In genomic region chr2:85913854-85914524, GRCh38 we compare ENCODE assay signal across 11 cellular contexts. TPM values are rescaled to one million over a fixed set of nuclear protein-coding genes. Genes with fewer than 3 reads are reported as not detected.
A peak's percentile ranks its signal among the peaks of the same experiment; 100 is the strongest.
DNase-seq lines count a peak whose midpoint lies in the region; ATAC-seq and TF ChIP-seq lines count a peak whose summit lies in the region.
"Had no signal": no experiment of that assay in that cellular context is flagged by ENCODE, and none has a peak within 500 bp of the region (broad histone marks: within the 10 kb centered on the region; RNA-seq: fewer than 3 reads in every experiment).

No MANE protein-coding gene starts in this region.

- H3K9me3 ChIP-seq in IMR-90 (ENCODE audit: control insufficient read depth, insufficient read depth, low read length) (no peaks in the 10 kb centered on the region), stomach (no peaks in the 10 kb centered on the region), WERI-Rb-1 (ENCODE audit: severe bottlenecking) (no peaks in the 10 kb centered on the region)

- H4K8ac ChIP-seq in IMR-90 (ENCODE audit: low read depth in 2 of 2, low read length in 2 of 2), result no peak overlapping the region

- BruUV-seq in IMR-90 (replicated peaks; lab: Mats Ljungman, UMichigan), result no TSS peak

- H3K27me3 ChIP-seq in IMR-90 (ENCODE audit: control insufficient read depth, insufficient read depth, low read length) (no peaks in the 10 kb centered on the region), stomach (no peaks in the 10 kb centered on the region), WERI-Rb-1 (ENCODE audit: insufficient read depth, low read depth, severe bottlenecking) (no peaks in the 10 kb centered on the region)

- no peak overlapping the region for H3K4me2 ChIP-seq in IMR-90 (ENCODE audit: low read depth, low read length)

- no peak overlapping the region for H2BK5ac ChIP-seq in IMR-90 (ENCODE audit: low read depth, low read length, poor library complexity, severe bottlenecking)

- no peak overlapping the region for H3K56ac ChIP-seq in IMR-90 (ENCODE audit: extremely low read depth, insufficient read depth, low read length)

- TF ChIP-seq RAD21 in IMR-90 (IDR thresholded peaks at IDR 0.05; ENCODE audit: low read length), result no peak

- H2BK120ac ChIP-seq in IMR-90 (ENCODE audit: low read depth, low read length), result no peak overlapping the region

- no peak overlapping the region for H4K5ac ChIP-seq in IMR-90 (ENCODE audit: low read depth, low read length)

- no peak overlapping the region for H3K18ac ChIP-seq in IMR-90 (ENCODE audit: low read depth, low read length)

- intact Hi-C loops in IMR-90 (cut with micrococcal nuclease), result loop anchor here (10.0 kb wide), 1 partner anchor 919 kb away; no protein-coding TSS in a partner anchor
- intact Hi-C loops in left ventricle myocardium superior (cut with micrococcal nuclease), result no loop called here
- intact Hi-C loops in stomach (cut with DNase I; ENCODE audit: low total_unique reads), result no loop called here

- dilution Hi-C loops in IMR-90 (cut with HindIII; ENCODE audit: low sequenced_read_pairs, unreplicated experiment), result no loop called here

- H4K20me1 ChIP-seq in IMR-90 (ENCODE audit: insufficient read depth, low read length), result peaks cover 4% of the 10 kb centered on the region; the same call in 1 of the 2 replicates

- no peak overlapping the region for H3K27ac ChIP-seq in IMR-90 (ENCODE audit: insufficient read depth, low read length)
- peak overlapping the region in 3 of 5 donors; percentile 26 to 46 (median 39) for H3K27ac ChIP-seq in stomach
- no peak overlapping the region for H3K27ac ChIP-seq in WERI-Rb-1

- no peak overlapping the region for H2AK9ac ChIP-seq in IMR-90 (replicated peaks; ENCODE audit: low read depth, low read length, poor library complexity)

- H2BK20ac ChIP-seq in IMR-90 (ENCODE audit: low read depth, low read length), result no peak overlapping the region

- TF ChIP-seq EP300 in stomach (IDR thresholded peaks at IDR 0.05), result no peak

- peaks cover 3% of the 10 kb centered on the region; the same call in 1 of the 2 replicates for H3K9me1 ChIP-seq in IMR-90 (ENCODE audit: insufficient read depth, low read length)

- CTCF ChIA-PET in IMR-90 (lab: Yijun Ruan, JAX), result interaction anchor here (1.0 kb wide), 1 partner anchor 26 kb away, joined by 3 read pairs; the partner anchor contains the start of gene ST3GAL5

- POLR2A ChIA-PET in IMR-90 (lab: Charles Lee; ENCODE audit: unreplicated experiment), result no interaction called here

- H3K9ac ChIP-seq in IMR-90 (ENCODE audit: low read depth, low read length), result no peak overlapping the region

- no peak overlapping the region for H3K4ac ChIP-seq in IMR-90 (ENCODE audit: low read depth, low read length)

- H3K4me3 ChIP-seq in IMR-90 (ENCODE audit: insufficient read depth, low read depth, low read length) (no peak overlapping the region), cardiac fibroblast (replicated peaks in 1 of 2; ENCODE audit: low read depth in 2 of 2, low read length in 2 of 2) (no peak overlapping the region), stomach (no peak overlapping the region), WERI-Rb-1 (ENCODE audit: low read depth, low read length) (no peak overlapping the region)

- H3K36me3 ChIP-seq in IMR-90 (ENCODE audit: control insufficient read depth, insufficient read depth, low read length) (no peaks in the 10 kb centered on the region), stomach (no peaks in the 10 kb centered on the region), WERI-Rb-1 (no peaks in the 10 kb centered on the region)

- peak; percentile 57 for DNase-seq in IMR-90
- peak; percentile 82 to 97 for DNase-seq in cardiac fibroblast (ENCODE audit: low read depth in 2 of 2)
- no peak for DNase-seq in left ventricle myocardium superior
- no peak for DNase-seq in stomach
- DNase-seq in cerebellar nuclear complex (lab: John Stamatoyannopoulos, UW), result no peak
- no peak for DNase-seq in WERI-Rb-1
- DNase-seq in occipital lobe (lab: John Stamatoyannopoulos, UW), result no peak
- DNase-seq: activated CD8-positive, alpha-beta T cell treated with anti-CD3 and anti-CD28 coated beads for 36 hours; activated effector memory CD4-positive, alpha-beta T cell treated with anti-CD3 and anti-CD28 coated beads, Interleukin-2, amount 50 U/mL, for 16 hours; MV-4-11; naive B cell had no signal

- H3K23ac ChIP-seq in IMR-90 (ENCODE audit: low read depth, low read length), result no peak overlapping the region

- H3K79me1 ChIP-seq in IMR-90 (ENCODE audit: low read depth in 1 of 2, low read length in 2 of 2), result no peaks in the 10 kb centered on the region

- no peak overlapping the region; the same call in 2 of the 3 replicates for H2BK15ac ChIP-seq in IMR-90 (ENCODE audit: low read depth, low read length)

- in situ Hi-C loops in IMR-90 (cut with MboI; ENCODE audit: low sequenced_read_pairs), result no loop called here

- TF ChIP-seq POLR2A in IMR-90 (IDR thresholded peaks at IDR 0.05; ENCODE audit: low read depth, low read length) (no peak), stomach (IDR thresholded peaks at IDR 0.05) (no peak)

- H2AK5ac ChIP-seq in IMR-90 (ENCODE audit: low read depth, low read length), result peak overlapping the region; percentile 73; the same call in 1 of the 2 replicates

- H2AFZ ChIP-seq in IMR-90 (replicated peaks; ENCODE audit: low read length, poor library complexity), result no peak overlapping the region

- no peak; the same call in 1 of the 2 replicates for ATAC-seq in IMR-90 (ENCODE audit: low read depth)
- peak; percentile 89 for ATAC-seq in left ventricle myocardium superior
- ATAC-seq: activated CD8-positive, alpha-beta T cell treated with anti-CD3 and anti-CD28 coated beads for 36 hours had no signal

- TF ChIP-seq CTCF in IMR-90 (conservative IDR thresholded peaks at IDR 0.05; ENCODE audit: low read depth, low read length) (no peak), cardiac fibroblast (IDR thresholded peaks at IDR 0.05; ENCODE audit: low read depth, low read length) (no peak), stomach (IDR thresholded peaks at IDR 0.05) (no peak), WERI-Rb-1 (IDR thresholded peaks at IDR 0.05; ENCODE audit: low read depth, low read length) (no peak)

- H4K91ac ChIP-seq in IMR-90 (ENCODE audit: insufficient read depth, low read depth, low read length), result no peak overlapping the region; the same call in 1 of the 2 replicates

- 0 out of 2 replicates have a peak overlapping the region, but pooled peaks have one; percentile 19 for H3K14ac ChIP-seq in IMR-90 (replicated peaks; ENCODE audit: low read depth, low read length)

- peaks cover 5% of the 10 kb centered on the region for H3K4me1 ChIP-seq in IMR-90 (ENCODE audit: control insufficient read depth, insufficient read depth, low read length)
- peaks cover 0 to 42% (median 21%) of the 10 kb centered on the region in 4 donors for H3K4me1 ChIP-seq in stomach

- WGBS in IMR-90 (ENCODE audit: extremely low coverage in 2 of 2, insufficient read length in 1 of 2), 2 experiments, result 71% methylated on average over 1 of the region's 2 CpGs; no CpG with 5 or more reads in 1 of the 2 experiments
- 92 to 99% (median 95%) methylated on average over 2 of the region's 2 CpGs for WGBS in stomach, 5 donors

TF ChIP-seq in IMR-90, 13 proteins besides CTCF, POLR2A, EP300 and RAD21:
- TF ChIP-seq MXI1 (IDR thresholded peaks at IDR 0.05; ENCODE audit: borderline replicate concordance, low read depth, low read length) (no peak), CEBPB (IDR thresholded peaks at IDR 0.05; ENCODE audit: low read depth, low read length) (no peak), MAFK (IDR thresholded peaks at IDR 0.05; ENCODE audit: low read depth, low read length) (no peak), RFX5 (IDR thresholded peaks at IDR 0.05; ENCODE audit: low read depth, low read length) (no peak), NFE2L2 (IDR thresholded peaks at IDR 0.05; ENCODE audit: low read depth, low read length) (no peak), FOS (IDR thresholded peaks at IDR 0.05; ENCODE audit: low read depth, low read length) (no peak), RCOR1 (IDR thresholded peaks at IDR 0.05; ENCODE audit: insufficient replicate concordance, low read length) (no peak), SMC3 (IDR thresholded peaks at IDR 0.05; ENCODE audit: low read depth, low read length) (no peak), CHD1 (IDR thresholded peaks at IDR 0.05; ENCODE audit: low read depth, low read length) (no peak), BHLHE40 (IDR thresholded peaks at IDR 0.05; ENCODE audit: low read depth, low read length) (no peak), ELK1 (IDR thresholded peaks at IDR 0.05; ENCODE audit: borderline replicate concordance, low read depth, low read length) (no peak)
TF ChIP-seq in IMR-90: peak in this region for 0.

RNA-seq across cellular contexts. Expression of gene ST3GAL5, which starts 25.2 kb away (rescaled TPM):
- 16.8 and 18.6 TPM in 2 replicates for total RNA-seq in IMR-90 (2012; rRNA removed)
- 19.2 and 21.0 TPM in 2 replicates for polyA plus RNA-seq in IMR-90 (2012; rRNA removed)
- polyA plus RNA-seq in IMR-90 (2012; cell fraction: cytosol; rRNA removed), result 7.8 and 18.4 TPM in 2 replicates
- 8.6 and 21.3 TPM in 2 replicates for polyA plus RNA-seq in IMR-90 (2012; cell fraction: nucleus; rRNA removed; ENCODE audit: low replicate concordance)
- 7.7 TPM for total RNA-seq in left ventricle myocardium superior
- total RNA-seq in stomach, result 10 to 100 TPM in 4 of 5 donors, 1 to 10 TPM in 1; 7.6 to 84.2 (median 27.8) TPM
- 10 to 100 TPM in 1 of 3 donors, 1 to 10 TPM in 2; 4.1 to 10.4 (median 5.2) TPM for polyA plus RNA-seq in stomach
- total RNA-seq in occipital lobe, result 26.5 TPM

Comparison
In these comparisons a context has a peak if more than half of its experiments do, and no peak if none do; other contexts are left out.
1. DNase-seq: peak in IMR-90 (single experiment) and cardiac fibroblast (2 of 2); none in left ventricle myocardium superior (single experiment), stomach (single experiment), cerebellar nuclear complex (0 of 2), WERI-Rb-1 (single experiment) and occipital lobe (single experiment).
2. H3K27ac ChIP-seq: peak in stomach (3 of 5); none in IMR-90 (single experiment) and WERI-Rb-1 (single experiment).